ENCODE assay signal across 8 cellular contexts in genomic region chr1:248837794-248838356, GRCh38. TPM values are rescaled to one million over a fixed set of nuclear protein-coding genes. Genes with fewer than 3 reads are reported as not detected.
DNase-seq lines count a peak whose midpoint lies in the region; ATAC-seq, FAIRE-seq and TF ChIP-seq lines count a peak whose summit lies in the region.

TSS of gene ZNF672 (plus strand) at chr1:248838224. CDS start at chr1:248847275, 9,051 bp downstream.

- H2BK12ac ChIP-seq in H1 (ENCODE audit: low read depth, low read length), result peak within 1 kb of the TSS; percentile 75; the same call in 1 of the 2 replicates

- H3K4me1 ChIP-seq in HUES48 (ENCODE audit: control insufficient read depth, insufficient read depth, low read length) (0 out of 2 replicates have a peak, but pooled peaks cover 8% of the 10 kb centered on the region), NT2/D1 (ENCODE audit: insufficient read depth, insufficient read length) (peaks cover 6% of the 10 kb centered on the region), H1 (replicated peaks in 1 of 4; ENCODE audit: control insufficient read depth in 3 of 4, insufficient read depth in 4 of 4, low read length in 3 of 4) (peaks cover 0 to 5% (median 2%) of the 10 kb centered on the region in 4 experiments; a peak in 3 of 7 replicates), mesendoderm (ENCODE audit: control insufficient read depth, low read depth, low read length) (peaks cover 5% of the 10 kb centered on the region)

- CTCF ChIA-PET in Calu3 (lab: Charles Lee), result interaction anchor here (0.7 to 3.5 kb wide), 8 partner anchors 9 to 134 kb away, joined by 3 to 21 read pairs (median 6); partner anchors contain the start of genes SH3BP5L and ZNF692
- CTCF ChIA-PET in H1 (lab: Charles Lee; ENCODE audit: partially characterized antibody), result interaction anchor here (0.8 to 2.6 kb wide), 9 partner anchors 9 to 86 kb away, joined by 3 to 12 read pairs (median 7); partner anchors contain the start of genes SH3BP5L and ZNF692

- H4K8ac ChIP-seq in H1 (ENCODE audit: extremely low read depth, insufficient read depth, low read length) (peak within 1 kb of the TSS; percentile 88), mesendoderm (ENCODE audit: low read depth, low read length) (no peak within 1 kb of the TSS)

- no peaks in the 10 kb centered on the region for H3K36me3 Mint-ChIP-seq in Calu3 (ENCODE audit: insufficient read depth, unreplicated experiment)

- peaks cover 0 to 15% of the 10 kb centered on the region in 2 experiments; a peak in 2 of 4 replicates for H3K79me2 ChIP-seq in H1 (ENCODE audit: control insufficient read depth in 1 of 2, insufficient read depth in 2 of 2, low read length in 2 of 2)
- peaks cover 6% of the 10 kb centered on the region for H3K79me2 ChIP-seq in mesendoderm (ENCODE audit: control insufficient read depth, insufficient read depth, low read length)

- H3K9ac ChIP-seq in HUES48 (ENCODE audit: low read depth, low read length), result peak within 1 kb of the TSS; percentile 87
- peak within 1 kb of the TSS; percentile 91 for H3K9ac ChIP-seq in NT2/D1 (ENCODE audit: insufficient read length, low read depth)
- peak within 1 kb of the TSS; percentile 82 to 89 (median 83) for H3K9ac ChIP-seq in H1 (replicated peaks in 1 of 4; ENCODE audit: extremely low read depth in 1 of 4, low read depth in 3 of 4, low read length in 3 of 4)
- peak within 1 kb of the TSS; percentile 96 for H3K9ac ChIP-seq in mesendoderm (ENCODE audit: low read length)

- FAIRE-seq in H1 (lab: Jason Lieb, UNC), result no peak

- H3K27ac ChIP-seq in HUES48 (ENCODE audit: low read depth, low read length) (peak within 1 kb of the TSS; percentile 86), H1 (ENCODE audit: low read depth, low read length) (peak within 1 kb of the TSS; percentile 77), mesendoderm (ENCODE audit: low read depth, low read length) (peak within 1 kb of the TSS; percentile 92)

- peaks cover 9% of the 10 kb centered on the region; the same call in 1 of the 2 replicates for H3K23me2 ChIP-seq in H1 (ENCODE audit: low read depth, low read length)

- POLR2A ChIA-PET in H1 (lab: Charles Lee; ENCODE audit: partially characterized antibody), result interaction anchor here (0.6 to 7.3 kb wide), 11 partner anchors 11 to 1898 kb away, joined by 3 to 69 read pairs (median 6); partner anchors contain the start of genes PGBD2, SH3BP5L and ZNF692

- H3K27me3 Mint-ChIP-seq in Calu3 (ENCODE audit: unreplicated experiment), result no peaks in the 10 kb centered on the region

- H4K5ac ChIP-seq in H1 (ENCODE audit: insufficient read length, low read depth, low read length), result peak within 1 kb of the TSS; percentile 49
- H4K5ac ChIP-seq in mesendoderm (ENCODE audit: low read length), result no peak within 1 kb of the TSS

- H3K4me3 ChIP-seq in HUES48 (ENCODE audit: low read depth, low read length) (peak within 1 kb of the TSS; percentile 92), NT2/D1 (ENCODE audit: insufficient read length, low read depth) (peak within 1 kb of the TSS; percentile 91), H1 (ENCODE audit: extremely low read depth in 1 of 4, insufficient read depth in 2 of 4, low read depth in 3 of 4, low read length in 4 of 4) (peak within 1 kb of the TSS; percentile 78 to 88 (median 84)), mesendoderm (ENCODE audit: low read length) (peak within 1 kb of the TSS; percentile 83)

- no peak within 1 kb of the TSS for H2AK5ac ChIP-seq in H1 (ENCODE audit: low read depth, low read length)
- no peak within 1 kb of the TSS for H2AK5ac ChIP-seq in mesendoderm (ENCODE audit: low read length)

- no peak within 1 kb of the TSS for H2BK20ac ChIP-seq in H1 (ENCODE audit: low read length)

- intact Hi-C loops in Calu3 (cut with micrococcal nuclease; ENCODE audit: unreplicated experiment), result loop anchor here (1.0 kb wide), 1 partner anchor 35 kb away; no protein-coding TSS in a partner anchor

- no peaks in the 10 kb centered on the region for H3K9me3 Mint-ChIP-seq in Calu3 (ENCODE audit: low read depth, unreplicated experiment)

- DNase-seq in Calu3 (peak; percentile 99), NT2/D1 (ENCODE audit: low read depth, low spot score) (peak; percentile 97), H1 (ENCODE audit: low read depth in 1 of 2, low spot score in 2 of 2) (peak; percentile 91 to 95), mesendoderm (peak; percentile 98)
- peak; percentile 70 to 83 (median 77) for DNase-seq in activated CD8-positive, alpha-beta memory T cell treated with anti-CD3 and anti-CD28 coated beads for 48 hours (ENCODE audit: low read depth in 2 of 3, low spot score in 2 of 3)
- peak; percentile 89 for DNase-seq in stimulated activated CD8-positive, alpha-beta memory T cell treated with anti-CD3 and anti-CD28 coated beads, Interleukin-12 subunit alpha, Interleukin-12 subunit beta, amount 100 ng/mL, for 4 hours (ENCODE audit: low read depth)

- no peaks in the 10 kb centered on the region for H3K4me1 Mint-ChIP-seq in Calu3 (ENCODE audit: low read depth, unreplicated experiment)

- TF ChIP-seq POLR2A in H1 (IDR thresholded peaks at IDR 0.05; ENCODE audit: control extremely low read depth in 1 of 2, low read depth in 2 of 2, low read length in 2 of 2), result peak; percentile 71 to 87; a peak in 2 of 3 replicates

- H3K23ac ChIP-seq in H1 (ENCODE audit: insufficient read length), result peak within 1 kb of the TSS; percentile 59
- peak within 1 kb of the TSS; percentile 59 for H3K23ac ChIP-seq in mesendoderm (ENCODE audit: low read length)

- no peak within 1 kb of the TSS for H3K27ac Mint-ChIP-seq in Calu3 (ENCODE audit: unreplicated experiment)

- H3K36me3 ChIP-seq in HUES48 (ENCODE audit: control insufficient read depth, insufficient read depth, low read length) (no peaks in the 10 kb centered on the region), NT2/D1 (ENCODE audit: insufficient read depth, insufficient read length, low read length) (peaks cover 3% of the 10 kb centered on the region), H1 (ENCODE audit: control insufficient read depth in 2 of 4, insufficient read depth in 4 of 4, low read length in 3 of 4) (no peaks in the 10 kb centered on the region), mesendoderm (ENCODE audit: control insufficient read depth, insufficient read depth, low read length) (no peaks in the 10 kb centered on the region)

- ATAC-seq in GM21423 (IDR thresholded peaks at IDR 0.05; ENCODE audit: unreplicated experiment), result peak; percentile 81

- peaks cover 2 to 3% of the 10 kb centered on the region in 2 experiments for H4K20me1 ChIP-seq in H1 (replicated peaks in 1 of 2; ENCODE audit: control insufficient read depth in 1 of 2, insufficient read depth in 2 of 2, low read length in 2 of 2)

- H3K4ac ChIP-seq in H1 (replicated peaks; ENCODE audit: insufficient read length, low read depth, low read length), result peak within 1 kb of the TSS; percentile 75
- peak within 1 kb of the TSS; percentile 22 for H3K4ac ChIP-seq in mesendoderm (ENCODE audit: low read depth, low read length)

- H3K9me3 ChIP-seq in HUES48 (ENCODE audit: control insufficient read depth, insufficient read depth, low read length), result no peaks in the 10 kb centered on the region
- H3K9me3 ChIP-seq in NT2/D1 (ENCODE audit: insufficient read depth, low read length), result no peaks in the 10 kb centered on the region
- H3K9me3 ChIP-seq in H1 (ENCODE audit: insufficient read depth in 2 of 2, low read depth in 1 of 2, low read length in 1 of 2), result no peaks in the 10 kb centered on the region

- H3K4me2 ChIP-seq in H1 (ENCODE audit: insufficient read depth in 1 of 2, low read depth in 2 of 2, low read length in 2 of 2), result peak within 1 kb of the TSS; percentile 78
- H3K4me2 ChIP-seq in mesendoderm (ENCODE audit: low read length), result peak within 1 kb of the TSS; percentile 98

- no peak within 1 kb of the TSS for H2BK120ac ChIP-seq in H1 (replicated peaks; ENCODE audit: low read depth, low read length)
- no peak within 1 kb of the TSS for H2BK120ac ChIP-seq in mesendoderm (ENCODE audit: low read depth, low read length)

- 0% methylated on average over 15 of the region's 48 CpGs; no CpG with 5 or more reads in 1 of the 2 experiments for WGBS in H1 (ENCODE audit: extremely low coverage in 1 of 2, insufficient coverage in 1 of 2, insufficient read length in 1 of 2, insufficient replicate concordance in 2 of 2, low coverage in 1 of 2, low lambda C conversion rate in 2 of 2, missing lambda C conversion rate in 1 of 2), 2 experiments
- WGBS in mesendoderm (ENCODE audit: extremely low coverage, insufficient coverage, low lambda C conversion rate), result no CpG with 5 or more reads among the region's 48 CpGs

- H3K18ac ChIP-seq in H1 (ENCODE audit: extremely low read depth, low read length) (peak within 1 kb of the TSS; percentile 90), mesendoderm (ENCODE audit: low read length) (peak within 1 kb of the TSS; percentile 53)

- peaks cover 7% of the 10 kb centered on the region for H3K79me1 ChIP-seq in H1 (ENCODE audit: low read depth, low read length)
- peaks cover 4% of the 10 kb centered on the region for H3K79me1 ChIP-seq in mesendoderm (ENCODE audit: low read length)

- no peak; a peak in 1 of 4 replicates for TF ChIP-seq RAD21 in H1 (IDR thresholded peaks at IDR 0.05 in 1 of 2, conservative IDR thresholded peaks at IDR 0.05 in 1 of 2; ENCODE audit: low read depth in 2 of 2, low read length in 2 of 2)

- no peak within 1 kb of the TSS for H2BK15ac ChIP-seq in H1 (ENCODE audit: low read length)
- peak within 1 kb of the TSS; percentile 80 for H2BK15ac ChIP-seq in mesendoderm (replicated peaks; ENCODE audit: low read depth)

- peak within 1 kb of the TSS; percentile 91; the same call in 1 of the 2 replicates for H2BK5ac ChIP-seq in H1 (ENCODE audit: low read depth, low read length)
- peak within 1 kb of the TSS; percentile 51 for H2BK5ac ChIP-seq in mesendoderm (ENCODE audit: low read length)

- H3K4me3 Mint-ChIP-seq in Calu3 (ENCODE audit: low read depth, unreplicated experiment), result no peak within 1 kb of the TSS

- BruUV-seq in Calu3 (replicated peaks; lab: Mats Ljungman, UMichigan), result no TSS peak

- no peak for TF ChIP-seq EP300 in H1 (IDR thresholded peaks at IDR 0.05; ENCODE audit: borderline replicate concordance in 1 of 2, low read depth in 2 of 2, low read length in 2 of 2)

- H4K91ac ChIP-seq in H1 (replicated peaks; ENCODE audit: insufficient read length, low read length), result peak within 1 kb of the TSS; percentile 83

- no peak for TF ChIP-seq CTCF in Calu3 (IDR thresholded peaks at IDR 0.05; ENCODE audit: unreplicated experiment)
- no peak; a peak in 1 of 4 replicates for TF ChIP-seq CTCF in H1 (IDR thresholded peaks at IDR 0.05; ENCODE audit: control extremely low read depth in 1 of 3, insufficient read depth in 1 of 3, low read depth in 1 of 3, low read length in 3 of 3)

- H3K27me3 ChIP-seq in HUES48 (ENCODE audit: control insufficient read depth, insufficient read depth, low read length), result peaks cover 6% of the 10 kb centered on the region; the same call in 1 of the 2 replicates
- H3K27me3 ChIP-seq in NT2/D1 (ENCODE audit: insufficient read depth, insufficient read length), result peaks cover 23% of the 10 kb centered on the region
- peaks cover 0 to 2% (median 0%) of the 10 kb centered on the region in 4 experiments; a peak in 1 of 7 replicates for H3K27me3 ChIP-seq in H1 (replicated peaks in 1 of 4; ENCODE audit: control insufficient read depth in 3 of 4, extremely low read depth in 1 of 4, insufficient read depth in 3 of 4, low read length in 3 of 4)
- no peaks in the 10 kb centered on the region for H3K27me3 ChIP-seq in mesendoderm (ENCODE audit: insufficient read depth, low read length, poor library complexity)

- H3K56ac ChIP-seq in H1 (replicated peaks; ENCODE audit: insufficient read length, low read depth, low read length), result peak within 1 kb of the TSS; percentile 70
- H3K56ac ChIP-seq in mesendoderm (ENCODE audit: low read length), result peak within 1 kb of the TSS; percentile 98

- peak within 1 kb of the TSS; percentile 88 for H2AFZ ChIP-seq in H1 (ENCODE audit: low read length)

- peak within 1 kb of the TSS; percentile 35 for H3K14ac ChIP-seq in H1 (ENCODE audit: insufficient read length)

RNA-seq across cellular contexts. Expression of gene ZNF672, which starts in this region (rescaled TPM):
- 28.3 and 28.7 TPM in 2 replicates for total RNA-seq in Calu3 (2022)
- total RNA-seq in H1 (2021; fragmentation: NEBNext Ultra II Directional; extraction: Animal tissue kit (Norgen Biotek cat#: 25700)), result 28.4 and 30.7 TPM in 2 replicates
- 40.4 and 40.7 TPM in 2 replicates for polyA plus RNA-seq in H1 (2011; rRNA removed)
- 29.5 TPM for polyA plus RNA-seq in H1 (2011; cell fraction: cytosol; rRNA removed)
- polyA plus RNA-seq in H1 (2011; cell fraction: nucleus; rRNA removed), result 25.3 TPM
- 15.9 to 22.8 TPM (median 20.8 TPM) in 4 replicates for polyA plus RNA-seq in H1 (2012, experiment 1 of 2)
- 31.7 TPM for polyA plus RNA-seq in H1 (2012, experiment 2 of 2)
- 17.9 TPM for polyA plus RNA-seq in H1 (2013, experiment 1 of 2)
- polyA plus RNA-seq in H1 (2013, experiment 2 of 2), result 18.5 TPM
- polyA minus RNA-seq in H1 (2011; rRNA and poly(A)+ RNA removed), result 27.1 and 34.9 TPM in 2 replicates
- polyA minus RNA-seq in H1 (2011; cell fraction: cytosol; rRNA and poly(A)+ RNA removed), result 26.9 TPM
- polyA minus RNA-seq in H1 (2011; cell fraction: nucleus; rRNA and poly(A)+ RNA removed), result 29.5 TPM
- polyA plus RNA-seq in mesendoderm (2013, experiment 1 of 2), result 19.2 TPM
- 18.9 TPM for polyA plus RNA-seq in mesendoderm (2013, experiment 2 of 2)

Comparison
In these comparisons a context has a peak if more than half of its experiments do, and no peak if none do; other contexts are left out.
1. Peak in every context shown above with its lines: DNase-seq, ATAC-seq, H3K4me3 ChIP-seq and H3K27ac ChIP-seq.